In genomic region chrX:130120746-130121504, GRCh38 we compare ENCODE assay signal across 7 cellular contexts. TPM values are rescaled to one million over a fixed set of nuclear protein-coding genes. Genes with fewer than 3 reads are reported as not detected.
DNase-seq lines count a peak whose midpoint lies in the region; ATAC-seq lines count a peak whose summit lies in the region.

No MANE protein-coding gene starts in this region.

- peak overlapping the region; percentile 1 to 39 for H3K4me3 ChIP-seq in esophagus (ENCODE audit: low read depth in 1 of 2, low read length in 2 of 2)
- H3K4me3 ChIP-seq in mucosa of stomach (ENCODE audit: low read length) = no peak overlapping the region

- ATAC-seq in GM18502 (IDR thresholded peaks at IDR 0.05; ENCODE audit: poor library complexity, unreplicated experiment) (peak; percentile 59), HG02852 (IDR thresholded peaks at IDR 0.05; ENCODE audit: unreplicated experiment) (peak; percentile 71)

- H3K9ac ChIP-seq in mucosa of stomach (ENCODE audit: low read length) = peak overlapping the region; percentile 47

- H3K27ac ChIP-seq in esophagus (ENCODE audit: low read depth in 2 of 2, low read length in 1 of 2) = peak overlapping the region; percentile 67 to 80

- WGBS in esophagus, 2 donors = 1 to 24% methylated on average over 52 to 58 of the region's 58 CpGs

- H3K4me1 ChIP-seq in esophagus (ENCODE audit: control insufficient read depth in 2 of 2, insufficient read depth in 2 of 2, low read length in 1 of 2) (peaks cover 5 to 13% of the 10 kb centered on the region in 2 donors), mucosa of stomach (ENCODE audit: control insufficient read depth, insufficient read depth, low read length) (peaks cover 30% of the 10 kb centered on the region)

- H3K27me3 ChIP-seq in esophagus (ENCODE audit: control insufficient read depth in 1 of 2, insufficient read depth in 2 of 2, low read length in 2 of 2) = no peaks in the 10 kb centered on the region
- no peaks in the 10 kb centered on the region for H3K27me3 ChIP-seq in mucosa of stomach (ENCODE audit: control insufficient read depth, insufficient read depth, low read length)

- H3K36me3 ChIP-seq in esophagus (ENCODE audit: control insufficient read depth in 2 of 2, insufficient read depth in 2 of 2, low read length in 1 of 2) (peaks cover 0 to 2% of the 10 kb centered on the region in 2 donors), mucosa of stomach (ENCODE audit: control insufficient read depth, insufficient read depth, low read length) (no peaks in the 10 kb centered on the region)

- DNase-seq in NCI-H69 (lab: John Stamatoyannopoulos, UW) (peak; percentile 71), activated T-cell treated with anti-CD3 and anti-CD28 coated beads for 24 hours (ENCODE audit: low read depth) (peak; percentile 51)
- peak; percentile 31 to 47 for DNase-seq in stimulated activated CD8-positive, alpha-beta memory T cell treated with anti-CD3 and anti-CD28 coated beads, Interleukin-7, amount 100 ng/mL, for 4 hours (ENCODE audit: low read depth in 2 of 2)

- H3K9me3 ChIP-seq in esophagus (ENCODE audit: control insufficient read depth in 2 of 2, insufficient read depth in 1 of 2, low read depth in 1 of 2, low read length in 1 of 2) (no peaks in the 10 kb centered on the region), mucosa of stomach (ENCODE audit: control insufficient read depth, low read length) (no peaks in the 10 kb centered on the region)

RNA-seq across cellular contexts. Expression of gene ELF4, which starts 10.6 kb away (rescaled TPM):
- polyA plus RNA-seq in esophagus = 1 to 10 TPM; 3.7 to 6.7 TPM

RNA-seq across cellular contexts. Expression of gene AIFM1, which starts 44.7 kb away (rescaled TPM):
- 10 to 100 TPM; 16.3 to 22.4 TPM for polyA plus RNA-seq in esophagus

RNA-seq across cellular contexts. Expression of gene RAB33A, which starts 50.8 kb away (rescaled TPM):
- under 1 TPM in 1 of 2 donors, not detected in 1; 0.46 TPM for polyA plus RNA-seq in esophagus
